7 cellular contexts compared by ENCODE assay signal in the genomic region with DNA sequence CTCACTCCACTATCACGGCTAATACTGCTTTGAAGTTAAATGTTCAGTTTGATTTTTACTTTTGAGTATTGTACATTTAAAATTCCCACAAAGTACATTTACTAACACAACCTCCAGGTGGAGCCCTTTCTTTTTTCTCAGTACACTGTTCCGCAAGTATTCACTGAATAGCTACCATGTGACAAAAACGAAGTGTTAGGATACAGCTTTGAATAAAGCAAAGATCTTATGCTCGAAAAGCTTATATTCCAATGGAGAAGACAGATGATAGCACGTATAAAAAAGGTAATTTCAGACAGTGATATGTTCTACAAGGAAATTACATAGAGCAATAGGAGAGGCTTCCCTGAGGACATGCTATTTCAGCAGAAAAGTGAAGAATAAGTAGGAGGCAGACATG.
A peak's percentile ranks its signal among the peaks of the same experiment; 100 is the strongest.
DNase-seq lines count a peak whose midpoint lies in the region; ATAC-seq, FAIRE-seq and TF ChIP-seq lines count a peak whose summit lies in the region.

No MANE protein-coding gene starts in this region.

- TF ChIP-seq CTCF in HEK293 (tag by site-specific recombination; IDR thresholded peaks at IDR 0.05) (0 out of 2 replicates have a peak, but pooled peaks have one; percentile 17), gastroesophageal sphincter (IDR thresholded peaks at IDR 0.05) (peak; percentile 68 to 86 (median 74)), prostate gland (IDR thresholded peaks at IDR 0.05) (peak; percentile 28 to 88 (median 84))

- intact Hi-C loops in prostate gland (cut with DNase I): loop anchor here (2.0 to 5.0 kb wide), 3 partner anchors 148 to 296 kb away; no protein-coding TSS in a partner anchor

- 2 to 3% methylated on average over 5 of the region's 5 CpGs for WGBS in gastroesophageal sphincter (ENCODE audit: low coverage in 1 of 2), 2 donors
- under 1% methylated on average over 5 of the region's 5 CpGs for WGBS in prostate gland

- DNase-seq in GM04504 (ENCODE audit: low read depth): peak; percentile 11
- peak; percentile 30 for DNase-seq in NCI-H1694 treated with DMSO at 0.1 percent for 48 hours (lab: John Stamatoyannopoulos, UW)
- peak; percentile 25 for DNase-seq in prostate gland (ENCODE audit: low spot score)
- no peak for DNase-seq in H54 (ENCODE audit: insufficient read length, low spot score)

- H3K9me3 ChIP-seq in HEK293 (ENCODE audit: control insufficient read depth, insufficient read depth, low read depth, low read length) (no peaks in the 10 kb centered on the region), gastroesophageal sphincter (no peaks in the 10 kb centered on the region), prostate gland (no peaks in the 10 kb centered on the region)

- peak; percentile 71 for ATAC-seq in gastroesophageal sphincter

- POLR2A ChIA-PET in HEK293 (lab: Yijun Ruan, JAX): interaction anchor here (0.6 kb wide), 1 partner anchor 10 kb away, joined by 5 read pairs; no protein-coding TSS in a partner anchor

- TF ChIP-seq EP300 in gastroesophageal sphincter (IDR thresholded peaks at IDR 0.05): no peak

- FAIRE-seq in TTC549 (lab: Jason Lieb, UNC): peak; percentile 93
- no peak for FAIRE-seq in H54 (lab: Jason Lieb, UNC)

- H3K4me1 ChIP-seq in HEK293 (ENCODE audit: control insufficient read depth, insufficient read depth, low read length) (no peaks in the 10 kb centered on the region), gastroesophageal sphincter (no peaks in the 10 kb centered on the region), prostate gland (replicated peaks) (no peaks in the 10 kb centered on the region)

- CTCF ChIA-PET in HEK293 (lab: Yijun Ruan, JAX): interaction anchor here (0.5 to 4.1 kb wide), 19 partner anchors 9 to 850 kb away, joined by 3 to 74 read pairs (median 4); a partner anchor contains a TSS

- H3K36me3 ChIP-seq in HEK293 (ENCODE audit: control insufficient read depth in 2 of 2, insufficient read depth in 1 of 2, low read length in 2 of 2) (no peaks in the 10 kb centered on the region), gastroesophageal sphincter (no peaks in the 10 kb centered on the region), prostate gland (no peaks in the 10 kb centered on the region)

- no peak for TF ChIP-seq POLR2A in gastroesophageal sphincter (IDR thresholded peaks at IDR 0.05)
- no peak for TF ChIP-seq POLR2A in prostate gland (IDR thresholded peaks at IDR 0.05)
- no peak for TF ChIP-seq POLR2A in H54 (IDR thresholded peaks at IDR 0.05; ENCODE audit: low read depth, low read length)

- H3K27ac ChIP-seq in HEK293 (ENCODE audit: extremely low read depth, low read depth, low read length) (no peak overlapping the region), gastroesophageal sphincter (no peak overlapping the region), prostate gland (no peak overlapping the region)

- H3K4me3 ChIP-seq in HEK293 (ENCODE audit: low read depth, low read length) (no peak overlapping the region), gastroesophageal sphincter (no peak overlapping the region), prostate gland (no peak overlapping the region)

- H3K27me3 ChIP-seq in gastroesophageal sphincter (peaks cover 3% of the 10 kb centered on the region), prostate gland (replicated peaks; ENCODE audit: insufficient read depth) (no peaks in the 10 kb centered on the region)

TF ChIP-seq in HEK293, 187 proteins besides CTCF, POLR2A, EP300 and RAD21:
- TF ChIP-seq ZNF843 (tag by site-specific recombination; IDR thresholded peaks at IDR 0.05): no peak
- TF ChIP-seq HOXA7 (CRISPR knock-in tag; IDR thresholded peaks at IDR 0.05; ENCODE audit: borderline replicate concordance): no peak
- peak; percentile 48 for TF ChIP-seq ZNF654 (tag by site-specific recombination; IDR thresholded peaks at IDR 0.05; ENCODE audit: low read depth)
- TF ChIP-seq, protein P1, sequence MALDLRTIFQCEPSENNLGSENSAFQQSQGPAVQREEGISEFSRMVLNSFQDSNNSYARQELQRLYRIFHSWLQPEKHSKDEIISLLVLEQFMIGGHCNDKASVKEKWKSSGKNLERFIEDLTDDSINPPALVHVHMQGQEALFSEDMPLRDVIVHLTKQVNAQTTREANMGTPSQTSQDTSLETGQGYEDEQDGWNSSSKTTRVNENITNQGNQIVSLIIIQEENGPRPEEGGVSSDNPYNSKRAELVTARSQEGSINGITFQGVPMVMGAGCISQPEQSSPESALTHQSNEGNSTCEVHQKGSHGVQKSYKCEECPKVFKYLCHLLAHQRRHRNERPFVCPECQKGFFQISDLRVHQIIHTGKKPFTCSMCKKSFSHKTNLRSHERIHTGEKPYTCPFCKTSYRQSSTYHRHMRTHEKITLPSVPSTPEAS (tag by site-specific recombination; IDR thresholded peaks at IDR 0.05): no peak
- no peak for TF ChIP-seq ZBTB7A (tag by site-specific recombination; IDR thresholded peaks at IDR 0.05; ENCODE audit: low read depth)
- 0 out of 2 replicates have a peak, but pooled peaks have one; percentile 49 for TF ChIP-seq ZFP37 (tag by site-specific recombination; IDR thresholded peaks at IDR 0.05)
TF ChIP-seq in HEK293: peak in this region for 2.

Comparison
In these comparisons a context has a peak if more than half of its experiments do, and no peak if none do; other contexts are left out.
1. CTCF ChIP-seq: peak in every context shown above with its lines; median percentile 84 in prostate gland; 74 in gastroesophageal sphincter; 17 in HEK293.